ENCODE assay signal across 8 cellular contexts in the genomic region with DNA sequence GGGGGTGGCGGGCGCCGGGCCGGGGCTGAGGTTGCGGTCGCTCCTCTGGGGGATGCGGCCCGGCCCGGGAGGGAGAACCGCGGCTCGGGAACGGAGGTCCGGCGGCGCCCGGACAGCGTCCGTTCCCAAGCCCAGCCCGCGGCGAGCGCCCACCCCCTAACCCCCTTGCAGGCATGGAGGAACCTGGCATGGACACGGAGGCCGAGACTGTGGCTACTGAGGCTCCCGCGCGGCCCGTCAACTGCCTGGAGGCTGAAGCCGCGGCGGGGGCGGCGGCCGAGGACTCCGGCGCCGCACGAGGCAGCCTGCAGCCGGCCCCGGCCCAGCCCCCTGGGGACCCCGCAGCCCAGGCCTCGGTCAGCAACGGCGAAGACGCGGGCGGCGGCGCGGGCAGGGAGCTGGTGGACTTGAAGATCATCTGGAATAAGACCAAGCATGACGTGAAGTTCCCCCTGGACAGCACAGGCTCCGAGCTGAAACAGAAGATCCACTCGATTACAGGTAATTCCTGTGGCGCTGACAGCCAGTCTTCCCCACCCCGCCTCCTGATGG. TPM values are rescaled to one million over a fixed set of nuclear protein-coding genes. Genes with fewer than 3 reads are reported as not detected.
A peak's percentile ranks its signal among the peaks of the same experiment; 100 is the strongest.
DNase-seq lines count a peak whose midpoint lies in the region; ATAC-seq and TF ChIP-seq lines count a peak whose summit lies in the region.

No MANE protein-coding gene starts in this region.

- intact Hi-C loops in sigmoid colon (cut with DNase I), result loop anchor here (1.0 to 5.0 kb wide), 3 partner anchors 38 to 106 kb away; a partner anchor contains a TSS

- peaks cover 40% of the 10 kb centered on the region for H3K4me1 Mint-ChIP-seq in activated naive CD8-positive, alpha-beta T cell treated with anti-CD3 and anti-CD28 coated beads, Interleukin-2, amount 50 U/mL, for 24 hours

- H3K27ac ChIP-seq in sigmoid colon, result peak overlapping the region; percentile 84 to 96 (median 92)

- peak overlapping the region; percentile 81 to 93 (median 84) for H3K4me3 ChIP-seq in sigmoid colon

- DNase-seq in A172 (ENCODE audit: low spot score) (peak; percentile 21), LoVo (ENCODE audit: low spot score) (peak; percentile 5), hepatic stellate cell (ENCODE audit: low spot score) (peak; percentile 11), sigmoid colon (peak; percentile 67)
- DNase-seq in activated naive CD8-positive, alpha-beta T cell treated with anti-CD3 and anti-CD28 coated beads, Interleukin-2, amount 50 U/mL, for 24 hours, result peak; percentile 23

- 0% methylated on average over 56 of the region's 56 CpGs for WGBS in sigmoid colon, 2 donors

- H3K9me3 ChIP-seq in sigmoid colon, result no peaks in the 10 kb centered on the region

- H3K36me3 ChIP-seq in sigmoid colon, result peaks cover 10 to 40% (median 29%) of the 10 kb centered on the region in 4 donors

- H3K4me1 ChIP-seq in sigmoid colon, result peaks cover 0 to 45% (median 29%) of the 10 kb centered on the region in 4 donors

- no peak for TF ChIP-seq CTCF in sigmoid colon (IDR thresholded peaks at IDR 0.05)

- peak; percentile 4 for ATAC-seq in GM19463 (IDR thresholded peaks at IDR 0.05; ENCODE audit: unreplicated experiment)
- ATAC-seq in activated naive CD8-positive, alpha-beta T cell treated with anti-CD3 and anti-CD28 coated beads, Interleukin-2, amount 50 U/mL, for 24 hours, result peak; percentile 2
- no peak for ATAC-seq in HG03520 (IDR thresholded peaks at IDR 0.05; ENCODE audit: unreplicated experiment)
- no peak for ATAC-seq in HG02588 (IDR thresholded peaks at IDR 0.05; ENCODE audit: unreplicated experiment)

- peaks cover 25% of the 10 kb centered on the region for H3K36me3 Mint-ChIP-seq in activated naive CD8-positive, alpha-beta T cell treated with anti-CD3 and anti-CD28 coated beads, Interleukin-2, amount 50 U/mL, for 24 hours (ENCODE audit: low read depth)

- no peak for TF ChIP-seq POLR2A in sigmoid colon (IDR thresholded peaks at IDR 0.05)

- no peaks in the 10 kb centered on the region for H3K9me3 Mint-ChIP-seq in activated naive CD8-positive, alpha-beta T cell treated with anti-CD3 and anti-CD28 coated beads, Interleukin-2, amount 50 U/mL, for 24 hours

- H3K27me3 ChIP-seq in sigmoid colon, result no peaks in the 10 kb centered on the region

- TF ChIP-seq EP300 in sigmoid colon (IDR thresholded peaks at IDR 0.05), result no peak

- H3K27ac Mint-ChIP-seq in activated naive CD8-positive, alpha-beta T cell treated with anti-CD3 and anti-CD28 coated beads, Interleukin-2, amount 50 U/mL, for 24 hours, result peak overlapping the region; percentile 96

- peak overlapping the region; percentile 92 for H3K4me3 Mint-ChIP-seq in activated naive CD8-positive, alpha-beta T cell treated with anti-CD3 and anti-CD28 coated beads, Interleukin-2, amount 50 U/mL, for 24 hours

- no peaks in the 10 kb centered on the region for H3K27me3 Mint-ChIP-seq in activated naive CD8-positive, alpha-beta T cell treated with anti-CD3 and anti-CD28 coated beads, Interleukin-2, amount 50 U/mL, for 24 hours

RNA-seq across cellular contexts. Expression of a gene that starts 0.3 kb away (rescaled TPM):
- total RNA-seq in A172 (2014; rRNA removed; shearing (Covaris generic)), result 153 and 157 TPM in 2 replicates
- total RNA-seq in sigmoid colon, result 100 to 1,000 TPM in 1 of 4 donors, 10 to 100 TPM in 3; 45.1 to 101 (median 57.6) TPM
- polyA plus RNA-seq in sigmoid colon, result 10 to 100 TPM in 1 of 3 donors, 1 to 10 TPM in 2; 8.1 to 16.6 (median 8.4) TPM

RNA-seq across cellular contexts. Expression of a gene that starts 0.7 kb away (rescaled TPM):
- total RNA-seq in A172 (2014; rRNA removed; shearing (Covaris generic)), result 30.8 and 33.1 TPM in 2 replicates
- 10 to 100 TPM in 2 of 4 donors, 1 to 10 TPM in 2; 7.5 to 18.3 (median 11.2) TPM for total RNA-seq in sigmoid colon
- 10 to 100 TPM in 1 of 3 donors, 1 to 10 TPM in 2; 6.6 to 19.4 (median 7.9) TPM for polyA plus RNA-seq in sigmoid colon

RNA-seq across cellular contexts. Expression of a gene that starts 38.3 kb away (rescaled TPM):
- 254 and 325 TPM in 2 replicates for total RNA-seq in A172 (2014; rRNA removed; shearing (Covaris generic))
- 100 to 1,000 TPM; 101 to 179 (median 159) TPM for total RNA-seq in sigmoid colon
- polyA plus RNA-seq in sigmoid colon, result 100 to 1,000 TPM; 283 to 398 (median 297) TPM

RNA-seq across cellular contexts. Expression of a gene that starts 47.6 kb away (rescaled TPM):
- 19.9 and 37.4 TPM in 2 replicates for total RNA-seq in A172 (2014; rRNA removed; shearing (Covaris generic))
- 10 to 100 TPM; 29.1 to 55.7 (median 34.7) TPM for total RNA-seq in sigmoid colon
- 10 to 100 TPM; 13.2 to 36.1 (median 15.3) TPM for polyA plus RNA-seq in sigmoid colon

Comparison
In these comparisons a context has a peak if more than half of its experiments do, and no peak if none do; other contexts are left out.
1. DNase-seq: peak in every context shown above with its lines; median percentile 67 in sigmoid colon; 23 in activated naive CD8-positive, alpha-beta T cell treated with anti-CD3 and anti-CD28 coated beads, Interleukin-2, amount 50 U/mL, for 24 hours; 21 in A172; 11 in hepatic stellate cell; 5 in LoVo.
2. ATAC-seq: peak in GM19463 (single experiment) and activated naive CD8-positive, alpha-beta T cell treated with anti-CD3 and anti-CD28 coated beads, Interleukin-2, amount 50 U/mL, for 24 hours (single experiment); none in HG03520 (single experiment) and HG02588 (single experiment).